26 cellular contexts compared by ENCODE assay signal in genomic region chr13:44340508-44340907, GRCh38. TPM values are rescaled to one million over a fixed set of nuclear protein-coding genes. Genes with fewer than 3 reads are reported as not detected.
"Had no signal": no experiment of that assay in that cellular context is flagged by ENCODE, and none has a peak within 500 bp of the region (broad histone marks: within the 10 kb centered on the region; RNA-seq: fewer than 3 reads in every experiment).

No MANE protein-coding gene starts in this region.

- H3K27ac ChIP-seq: brain microvascular endothelial cell, cardiac muscle cell had no signal

- H3K36me3 ChIP-seq: brain microvascular endothelial cell, cardiac muscle cell, MG63 had no signal

- ATAC-seq: activated CD4-positive, CD25-positive, alpha-beta regulatory T cell treated with anti-CD3 and anti-CD28 coated beads, Interleukin-2, amount 50 U/mL, for 24 hours; activated CD8-positive, alpha-beta T cell treated with anti-CD3 and anti-CD28 coated beads for 36 hours; activated T-cell treated with anti-CD3 and anti-CD28 coated beads, Interleukin-2, amount 50 U/mL, for 72 hours; Panc1 had no signal

- DNase-seq: activated CD4-positive, alpha-beta T cell treated with anti-CD3 and anti-CD28 coated beads for 4 hours; activated CD8-positive, alpha-beta memory T cell treated with anti-CD3 and anti-CD28 coated beads, Interleukin-2, amount 50 U/mL, for 4 hours; activated CD8-positive, alpha-beta T cell treated with anti-CD3 and anti-CD28 coated beads for 36 hours; activated gamma-delta T cell treated with Interleukin-2 at 50 U/mL for 16 hours; activated naive CD4-positive, alpha-beta T cell treated with anti-CD3 and anti-CD28 coated beads, Interleukin-2, amount 10 ng/mL, durations not matched to agents 7 days and 5 days; activated naive CD8-positive, alpha-beta T cell treated with anti-CD3 and anti-CD28 coated beads for 36 hours; activated T-cell treated with anti-CD3 and anti-CD28 coated beads, Interleukin-2, amount 50 U/mL, for 72 hours; brain microvascular endothelial cell; MG63; MV-4-11; NCI-H1092 treated with DMSO at 0.1 percent for 48 hours; NCI-H1417 treated with DMSO at 0.1 percent for 48 hours; NCI-H1694; NCI-H2029; NCI-H2227 treated with DMSO at 0.1 percent for 48 hours; NCI-H446 treated with DMSO at 0.1 percent for 48 hours; NCI-H524 treated with DMSO at 0.1 percent for 48 hours; NCI-H774; NK-92 treated with Interleukin-12 subunit alpha and Interleukin-12 subunit beta, amount 100 ng/mL, for 24 hours; OCI-M1; RPMI8226; SHP77 treated with DMSO at 0.1 percent for 48 hours had no signal

- H3K27me3 ChIP-seq: brain microvascular endothelial cell, cardiac muscle cell, MG63 had no signal

- H3K4me3 ChIP-seq: cardiac muscle cell, MG63 had no signal

RNA-seq across cellular contexts. Expression of gene SERP2, which starts 33.1 kb away (rescaled TPM):
- total RNA-seq: SK-MEL-5 had no signal
